ENCODE assay signal across 8 cellular contexts in the genomic region with DNA sequence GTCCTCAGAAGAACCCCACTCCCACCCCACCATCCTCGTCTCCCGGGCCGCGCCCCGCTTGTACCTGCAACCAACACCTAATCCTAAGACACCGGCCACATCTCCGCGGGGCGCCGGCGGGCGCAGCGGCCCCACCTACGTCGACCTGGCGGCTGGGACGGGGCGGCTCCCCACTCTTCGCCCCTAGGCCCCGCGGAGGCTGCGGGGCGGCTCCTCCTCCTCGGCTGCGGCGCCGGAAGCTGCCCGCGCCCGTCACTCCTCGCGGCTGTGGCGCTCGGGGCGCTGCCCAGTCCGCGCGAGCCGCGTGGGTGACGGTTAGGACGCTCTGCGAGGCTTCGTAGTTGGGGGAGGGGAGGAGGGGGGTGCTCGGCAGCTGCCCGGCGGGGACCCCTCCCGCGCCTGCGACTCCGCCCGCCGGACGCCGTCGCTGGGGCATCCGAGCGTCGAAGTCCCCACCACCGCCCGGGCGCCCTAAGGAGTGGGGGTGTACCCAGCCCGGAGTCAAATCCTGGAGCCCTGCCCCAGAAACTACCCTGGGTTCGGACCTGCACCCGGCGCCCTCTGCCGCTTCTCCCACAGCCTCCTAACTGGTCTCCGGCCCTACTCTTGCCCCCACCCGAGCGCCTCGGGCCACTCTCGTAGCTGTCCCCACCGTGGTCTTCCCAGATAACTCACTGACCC. TPM values are rescaled to one million over a fixed set of nuclear protein-coding genes. Genes with fewer than 3 reads are reported as not detected.
A peak's percentile ranks its signal among the peaks of the same experiment; 100 is the strongest.
DNase-seq lines count a peak whose midpoint lies in the region; FAIRE-seq lines count a peak whose summit lies in the region.

CCDC158 (minus strand) TSS at position 241 of the 681 bp plus-strand sequence. CDS start 17,934 bp downstream, outside the sequence.

- H3K27ac Mint-ChIP-seq in activated naive CD8-positive, alpha-beta T cell treated with anti-CD3 and anti-CD28 coated beads for 36 hours: no peak within 1 kb of the TSS
- H3K27ac Mint-ChIP-seq in immature natural killer cell: peak within 1 kb of the TSS in 1 of 6 donors; percentile 71

- no peaks in the 10 kb centered on the region for H3K9me3 Mint-ChIP-seq in activated naive CD8-positive, alpha-beta T cell treated with anti-CD3 and anti-CD28 coated beads for 36 hours
- H3K9me3 Mint-ChIP-seq in immature natural killer cell: peaks cover 0 to 3% (median 0%) of the 10 kb centered on the region in 6 donors

- H3K4me3 Mint-ChIP-seq in activated naive CD8-positive, alpha-beta T cell treated with anti-CD3 and anti-CD28 coated beads for 36 hours: peak within 1 kb of the TSS; percentile 54
- H3K4me3 Mint-ChIP-seq in immature natural killer cell: peak within 1 kb of the TSS; percentile 69 to 80 (median 76)

- DNase-seq in NCI-H345 (lab: John Stamatoyannopoulos, UW) (peak; percentile 7), NCI-H345 treated with DMSO at 0.1 percent for 48 hours (lab: John Stamatoyannopoulos, UW; ENCODE audit: unreplicated experiment) (no peak), immature natural killer cell (peak; percentile 10 to 24 (median 14)), small intestine (no peak), NCI-H2107 treated with DMSO at 0.1 percent for 48 hours (lab: John Stamatoyannopoulos, UW; ENCODE audit: unreplicated experiment) (no peak), HAP-1 (ENCODE audit: low spot score in 2 of 2) (no peak)
- peak; percentile 25 for DNase-seq in activated naive CD8-positive, alpha-beta T cell treated with anti-CD3 and anti-CD28 coated beads for 36 hours

- FAIRE-seq in small intestine (lab: Jason Lieb, UNC): no peak

- no peaks in the 10 kb centered on the region for H3K27me3 ChIP-seq in stomach smooth muscle (ENCODE audit: control insufficient read depth in 1 of 2, insufficient read depth in 2 of 2, low read length in 2 of 2)
- H3K27me3 ChIP-seq in small intestine (ENCODE audit: control insufficient read depth in 2 of 2, insufficient read depth in 2 of 2, low read length in 2 of 2): peaks cover 0 to 3% of the 10 kb centered on the region in 2 donors
- H3K27me3 ChIP-seq in HAP-1 (ENCODE audit: low read depth): no peaks in the 10 kb centered on the region

- H3K9me3 ChIP-seq in stomach smooth muscle (ENCODE audit: control insufficient read depth in 2 of 2, low read length in 2 of 2) (no peaks in the 10 kb centered on the region), small intestine (ENCODE audit: control insufficient read depth, low read depth) (no peaks in the 10 kb centered on the region), HAP-1 (no peaks in the 10 kb centered on the region)

- H3K9ac ChIP-seq in stomach smooth muscle (ENCODE audit: low read length in 2 of 2): peak within 1 kb of the TSS; percentile 60 to 63

- no peaks in the 10 kb centered on the region for H3K4me1 Mint-ChIP-seq in activated naive CD8-positive, alpha-beta T cell treated with anti-CD3 and anti-CD28 coated beads for 36 hours
- peaks cover 6 to 17% of the 10 kb centered on the region in 2 donors for H3K4me1 Mint-ChIP-seq in immature natural killer cell

- H3K4me1 ChIP-seq in stomach smooth muscle (ENCODE audit: control insufficient read depth, insufficient read depth, low read length) (peaks cover 10% of the 10 kb centered on the region), small intestine (ENCODE audit: control insufficient read depth in 2 of 2, insufficient read depth in 1 of 2, low read depth in 1 of 2, low read length in 1 of 2) (peaks cover 0 to 3% of the 10 kb centered on the region in 2 donors), HAP-1 (no peaks in the 10 kb centered on the region)

- in situ Hi-C loops in HAP-1 (cut with MboI; ENCODE audit: low sequenced_read_pairs): no loop called here

- H3K4me3 ChIP-seq in stomach smooth muscle (ENCODE audit: low read length in 2 of 2) (peak within 1 kb of the TSS; percentile 72 to 74), small intestine (ENCODE audit: low read depth in 1 of 2, low read length in 2 of 2) (peak within 1 kb of the TSS in 1 of 2 donors; percentile 51), HAP-1 (no peak within 1 kb of the TSS)

- WGBS in small intestine, 3 donors: 4 to 9% (median 9%) methylated on average over 52 to 73 of the region's 73 CpGs

- H3K36me3 Mint-ChIP-seq in activated naive CD8-positive, alpha-beta T cell treated with anti-CD3 and anti-CD28 coated beads for 36 hours: no peaks in the 10 kb centered on the region
- no peaks in the 10 kb centered on the region for H3K36me3 Mint-ChIP-seq in immature natural killer cell

- peaks cover 30% of the 10 kb centered on the region for H3K27me3 Mint-ChIP-seq in activated naive CD8-positive, alpha-beta T cell treated with anti-CD3 and anti-CD28 coated beads for 36 hours
- H3K27me3 Mint-ChIP-seq in immature natural killer cell (ENCODE audit: low read depth in 3 of 3): peaks cover 3 to 7% (median 5%) of the 10 kb centered on the region in 3 donors

- H3K27ac ChIP-seq in stomach smooth muscle (ENCODE audit: low read length): no peak within 1 kb of the TSS
- no peak within 1 kb of the TSS for H3K27ac ChIP-seq in small intestine (ENCODE audit: low read depth in 1 of 2, low read length in 1 of 2)

- H3K36me3 ChIP-seq in stomach smooth muscle (ENCODE audit: control insufficient read depth in 2 of 2, insufficient read depth in 2 of 2, low read length in 2 of 2) (no peaks in the 10 kb centered on the region), small intestine (ENCODE audit: control insufficient read depth in 2 of 2, insufficient read depth in 2 of 2, low read length in 2 of 2) (no peaks in the 10 kb centered on the region), HAP-1 (replicated peaks) (no peaks in the 10 kb centered on the region)

RNA-seq across cellular contexts. Expression of gene CCDC158, which starts in this region (rescaled TPM):
- not detected for total RNA-seq in activated naive CD8-positive, alpha-beta T cell treated with anti-CD3 and anti-CD28 coated beads for 36 hours
- not detected for polyA plus RNA-seq in immature natural killer cell
- polyA plus RNA-seq in small intestine: under 1 TPM in 1 of 3 donors, not detected in 2; 0.03 TPM

Comparison
In these comparisons a context has a peak if more than half of its experiments do, and no peak if none do; other contexts are left out.
1. Peak in DNase-seq in activated naive CD8-positive, alpha-beta T cell treated with anti-CD3 and anti-CD28 coated beads for 36 hours; RNA of the gene not detected or under 1 TPM.
2. Peak in DNase-seq in immature natural killer cell; RNA of the gene not detected or under 1 TPM.